Comparison of ENCODE assay signal across 10 cellular contexts in the genomic region with DNA sequence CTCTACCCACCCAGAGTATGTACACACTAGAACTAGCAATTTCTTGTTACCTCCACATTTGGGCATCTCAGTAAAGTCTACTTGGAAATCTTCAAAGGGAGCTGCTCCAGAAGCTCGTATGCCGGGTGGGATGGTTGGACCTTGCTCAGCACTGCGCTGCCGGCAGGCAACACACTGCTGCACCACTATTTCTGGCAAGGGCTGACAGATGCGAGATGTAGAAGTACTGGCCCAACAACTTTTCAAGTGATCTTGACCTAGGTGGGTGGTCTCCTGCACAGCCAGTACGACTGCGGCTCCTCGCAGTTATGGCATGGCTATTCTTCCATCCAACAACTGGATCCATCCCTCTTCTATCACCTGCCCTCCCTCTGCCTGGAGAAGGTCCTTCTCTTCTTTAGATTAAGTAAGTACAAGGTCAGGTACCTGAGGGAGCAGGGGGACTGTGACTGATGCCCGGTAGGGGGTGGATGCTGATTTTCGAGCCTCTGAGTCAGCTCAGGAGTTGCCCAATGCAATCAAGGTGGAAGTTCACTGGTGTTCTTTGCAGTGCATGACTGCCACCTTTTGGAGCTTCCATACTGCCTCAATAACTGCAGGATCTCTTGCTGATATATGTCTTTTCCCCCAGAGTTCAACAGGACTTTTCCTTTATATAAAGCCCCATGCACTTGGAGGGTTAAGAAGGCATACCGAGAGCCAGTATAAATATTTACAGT.
A peak's percentile ranks its signal among the peaks of the same experiment; 100 is the strongest.
DNase-seq lines count a peak whose midpoint lies in the region; ATAC-seq, FAIRE-seq and TF ChIP-seq lines count a peak whose summit lies in the region.
"Had no signal": no experiment of that assay in that cellular context is flagged by ENCODE, and none has a peak within 500 bp of the region (broad histone marks: within the 10 kb centered on the region; RNA-seq: fewer than 3 reads in every experiment).

No MANE protein-coding gene starts in this region.

- 42% methylated on average over 10 of the region's 11 CpGs for WGBS in K562 (ENCODE audit: insufficient coverage, low coverage, missing lambda C conversion rate)
- 59 to 89% methylated on average over 10 to 11 of the region's 11 CpGs for WGBS in lung, 2 donors

- H3K79me2 ChIP-seq in DND-41 (ENCODE audit: insufficient read depth, low read length) (no peaks in the 10 kb centered on the region), K562 (ENCODE audit: control insufficient read depth, insufficient read depth, low read length) (no peaks in the 10 kb centered on the region)

- POLR2A ChIA-PET in K562 (lab: Yijun Ruan, JAX) = interaction anchor here (1.0 to 1.1 kb wide), 2 partner anchors 365 to 543 kb away, joined by 3 to 4 read pairs; a partner anchor contains a TSS

- peak in 1 of 2 experiments; percentile 54; a peak in 2 of 4 replicates for TF ChIP-seq RAD21 in K562 (CRISPR knock-in tag; conservative IDR thresholded peaks at IDR 0.05 in 1 of 2, IDR thresholded peaks at IDR 0.05 in 1 of 2)

- in situ Hi-C loops in K562 (cut with MboI) = loop anchor here (10.0 kb wide), 1 partner anchor 824 kb away; no protein-coding TSS in a partner anchor

- no peaks in the 10 kb centered on the region for H3K27me3 ChIP-seq in DND-41 (ENCODE audit: insufficient read depth, low read length, poor library complexity)
- peaks cover 0 to 13% of the 10 kb centered on the region in 2 experiments; a peak in 3 of 5 replicates for H3K27me3 ChIP-seq in K562 (ENCODE audit: control insufficient read depth in 2 of 2, insufficient read depth in 2 of 2, low read length in 2 of 2)
- H3K27me3 ChIP-seq in lung (ENCODE audit: control insufficient read depth, insufficient read depth) = no peaks in the 10 kb centered on the region
- H3K27me3 ChIP-seq: SJSA1 had no signal

- H3K27ac ChIP-seq in DND-41 (ENCODE audit: low read length) = no peak overlapping the region
- no peak overlapping the region for H3K27ac ChIP-seq in K562 (ENCODE audit: extremely low read depth, low read depth, low read length)
- H3K27ac ChIP-seq in lung (ENCODE audit: low read depth in 1 of 2, low read length in 1 of 2) = no peak overlapping the region
- H3K27ac ChIP-seq: SJSA1 had no signal

- H3K4me1 ChIP-seq in DND-41 (ENCODE audit: insufficient read depth, low read length) (no peaks in the 10 kb centered on the region), K562 (replicated peaks in 1 of 2; ENCODE audit: control insufficient read depth in 2 of 2, insufficient read depth in 2 of 2, low read length in 2 of 2) (no peaks in the 10 kb centered on the region), lung (ENCODE audit: control insufficient read depth in 2 of 2, insufficient read depth in 2 of 2, low read length in 2 of 2) (no peaks in the 10 kb centered on the region)
- H3K4me1 ChIP-seq: SJSA1 had no signal

- H3K4me2 ChIP-seq in DND-41 (ENCODE audit: insufficient read depth, low read length) (no peak overlapping the region), K562 (ENCODE audit: insufficient read depth, low read length) (no peak overlapping the region)

- DNase-seq in DND-41 (no peak), HuH-7.5 (ENCODE audit: low spot score) (peak; percentile 51), K562 (ENCODE audit: extremely low read depth in 1 of 4, low spot score in 3 of 4) (peak in 2 of 4 experiments; percentile 26 to 31), lung (ENCODE audit: low spot score) (no peak), KG1 (lab: John Stamatoyannopoulos, UW) (no peak), COLO829 (ENCODE audit: low spot score) (no peak)
- no peak for DNase-seq in activated effector memory CD4-positive, alpha-beta T cell treated with anti-CD3 and anti-CD28 coated beads, Interleukin-2, amount 50 U/mL, for 16 hours
- DNase-seq: activated gamma-delta T cell had no signal

- H3K36me3 ChIP-seq in DND-41 (ENCODE audit: insufficient read depth, low read length) (no peaks in the 10 kb centered on the region), K562 (ENCODE audit: control insufficient read depth, insufficient read depth, low read length) (no peaks in the 10 kb centered on the region), lung (ENCODE audit: control insufficient read depth in 2 of 2, insufficient read depth in 2 of 2, low read length in 2 of 2) (no peaks in the 10 kb centered on the region)
- H3K36me3 ChIP-seq: SJSA1 had no signal

- peak; percentile 5 for TF ChIP-seq CTCF in DND-41 (IDR thresholded peaks at IDR 0.05; ENCODE audit: borderline replicate concordance, extremely low read depth, low read length, poor library complexity, severe bottlenecking)
- TF ChIP-seq CTCF in K562 (IDR thresholded peaks at IDR 0.05 in 2 of 3, conservative IDR thresholded peaks at IDR 0.05 in 1 of 3; ENCODE audit: insufficient read depth in 2 of 3, low read depth in 1 of 3, low read length in 3 of 3) = peak; percentile 36 to 52 (median 43); a peak in 5 of 6 replicates
- no peak for TF ChIP-seq CTCF in lung (IDR thresholded peaks at IDR 0.05; ENCODE audit: control extremely low read depth, extremely low read depth)

- ATAC-seq in DND-41 (ENCODE audit: insufficient read depth, low read depth) = no peak
- peak; percentile 62; the same call in 1 of the 3 replicates for ATAC-seq in K562
- peak; percentile 86 for ATAC-seq in lung (ENCODE audit: insufficient read depth, low FRiP score)
- ATAC-seq in GM21737 (IDR thresholded peaks at IDR 0.05; ENCODE audit: unreplicated experiment) = no peak

- peak; percentile 26 for FAIRE-seq in K562 (lab: Jason Lieb, UNC)

- no peaks in the 10 kb centered on the region for H3K9me1 ChIP-seq in K562 (ENCODE audit: control insufficient read depth, insufficient read depth, low read length)

- no peak overlapping the region for H3K9ac ChIP-seq in DND-41 (ENCODE audit: low read depth, low read length)
- H3K9ac ChIP-seq in K562 (ENCODE audit: insufficient read depth in 1 of 2, low read depth in 2 of 2, low read length in 2 of 2) = no peak overlapping the region

- H3K9me3 ChIP-seq in DND-41 (ENCODE audit: insufficient read depth, low read length, severe bottlenecking) (peaks cover 9% of the 10 kb centered on the region), K562 (replicated peaks; ENCODE audit: control insufficient read depth, insufficient read depth, low read depth, low read length) (peaks cover 9% of the 10 kb centered on the region), lung (ENCODE audit: control insufficient read depth in 2 of 2, insufficient read depth in 1 of 2, low read length in 1 of 2) (peaks cover 0 to 12% of the 10 kb centered on the region in 2 donors)

- intact Hi-C loops in K562 (cut with micrococcal nuclease) = no loop called here

- no peak for TF ChIP-seq POLR2A in K562 (conservative IDR thresholded peaks at IDR 0.05)

- H2AFZ ChIP-seq in DND-41 (ENCODE audit: low read depth, low read length) (no peak overlapping the region), K562 (ENCODE audit: low read depth, low read length) (no peak overlapping the region)

- BruUV-seq in K562 (replicated peaks; lab: Mats Ljungman, UMichigan) = no TSS peak

- CTCF ChIA-PET in K562 (lab: Yijun Ruan, JAX; ENCODE audit: low intra/inter-chr PET ratio) = no interaction called here

- no peaks in the 10 kb centered on the region for H4K20me1 ChIP-seq in DND-41 (ENCODE audit: insufficient read depth, low read length)
- no peaks in the 10 kb centered on the region for H4K20me1 ChIP-seq in K562 (replicated peaks; ENCODE audit: control insufficient read depth, insufficient read depth, low read length)

- H3K4me3 ChIP-seq in DND-41 (ENCODE audit: low read depth in 1 of 2, low read length in 2 of 2) (no peak overlapping the region), K562 (no peak overlapping the region), lung (no peak overlapping the region)
- H3K4me3 ChIP-seq: SJSA1 had no signal

- TF ChIP-seq EP300 in K562 (IDR thresholded peaks at IDR 0.05; ENCODE audit: low read length) = no peak

TF ChIP-seq in K562, 482 proteins besides CTCF, POLR2A, EP300 and RAD21 (continues in another document):
- TF ChIP-seq, protein P1, sequence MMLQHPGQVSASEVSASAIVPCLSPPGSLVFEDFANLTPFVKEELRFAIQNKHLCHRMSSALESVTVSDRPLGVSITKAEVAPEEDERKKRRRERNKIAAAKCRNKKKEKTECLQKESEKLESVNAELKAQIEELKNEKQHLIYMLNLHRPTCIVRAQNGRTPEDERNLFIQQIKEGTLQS (IDR thresholded peaks at IDR 0.05) = 0 out of 2 replicates have a peak, but pooled peaks have one; percentile 38
- TF ChIP-seq, protein P1 (CRISPR knock-in tag; conservative IDR thresholded peaks at IDR 0.05) = no peak
- TF ChIP-seq JUND (IDR thresholded peaks at IDR 0.05; ENCODE audit: borderline replicate concordance, low read depth, low read length) (peak; percentile 38; the same call in 1 of the 2 replicates), JUND (tag; IDR thresholded peaks at IDR 0.05; ENCODE audit: borderline replicate concordance, low read depth, low read length) (no peak), CXXC5 (CRISPR knock-in tag; IDR thresholded peaks at IDR 0.05) (no peak), CEBPB (tag; IDR thresholded peaks at IDR 0.05) (peak; percentile 68), CEBPG (CRISPR knock-in tag; IDR thresholded peaks at IDR 0.05) (peak; percentile 68), CEBPG (tag; conservative IDR thresholded peaks at IDR 0.05 in 1 of 2, IDR thresholded peaks at IDR 0.05 in 1 of 2) (peak in 1 of 2 experiments; percentile 44; a peak in 1 of 4 replicates), HDAC8 (tag; IDR thresholded peaks at IDR 0.05) (no peak)

Comparison
In these comparisons a context has a peak if more than half of its experiments do, and no peak if none do; other contexts are left out.
1. ATAC-seq: peak in K562 (single experiment) and lung (single experiment); none in DND-41 (single experiment) and GM21737 (single experiment).